In the genomic region with DNA sequence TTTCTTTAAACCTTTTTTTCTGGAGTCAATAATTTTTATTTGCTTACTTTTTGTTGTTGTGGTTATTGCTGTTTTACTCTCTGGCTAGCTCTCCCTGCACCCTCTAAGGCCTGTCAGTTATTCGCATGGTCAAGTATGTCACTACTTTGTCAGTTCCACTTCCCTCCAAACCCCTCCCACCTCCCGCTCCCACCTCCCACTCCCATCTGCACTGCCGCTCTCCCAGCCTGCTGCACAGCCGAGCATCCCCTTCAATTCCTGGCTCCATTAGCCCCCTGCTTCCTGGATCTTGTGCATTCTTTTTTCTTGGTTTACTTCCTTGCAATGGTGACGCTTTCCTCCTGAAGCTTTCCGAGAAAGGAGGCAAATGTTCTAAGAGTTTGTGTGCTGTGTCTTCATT, we compare ENCODE assay signal across 18 cellular contexts.
"Had no signal": no experiment of that assay in that cellular context is flagged by ENCODE, and none has a peak within 500 bp of the region (broad histone marks: within the 10 kb centered on the region; RNA-seq: fewer than 3 reads in every experiment).

No MANE protein-coding gene starts in this region.

- ATAC-seq: heart left ventricle; left lobe of liver; naive thymus-derived CD4-positive, alpha-beta T cell; psoas muscle; right lobe of liver; stimulated activated effector memory CD8-positive, alpha-beta T cell treated with anti-CD3 and anti-CD28 coated beads, Interleukin-12 subunit alpha, Interleukin-12 subunit beta, amount 100 ng/mL, for 72 hours; upper lobe of right lung had no signal

- DNase-seq: dermis blood vessel endothelial cell; foreskin melanocyte; heart left ventricle; hippocampal formation; islet precursor cell; mammary epithelial cell; nephron progenitor cell; retina; stimulated activated CD4-positive, alpha-beta T cell treated with anti-CD3 and anti-CD28 coated beads, Interleukin-4, amount 100 ng/mL, for 1 hour; stimulated activated CD8-positive, alpha-beta memory T cell treated with anti-CD3 and anti-CD28 coated beads, Interleukin-4, amount 100 ng/mL, for 48 hours; testis; upper lobe of right lung had no signal

- H3K36me3 Mint-ChIP-seq: naive thymus-derived CD4-positive, alpha-beta T cell; stimulated activated effector memory CD8-positive, alpha-beta T cell treated with anti-CD3 and anti-CD28 coated beads, Interleukin-12 subunit alpha, Interleukin-12 subunit beta, amount 100 ng/mL, for 72 hours had no signal

- H3K4me1 Mint-ChIP-seq: naive thymus-derived CD4-positive, alpha-beta T cell; stimulated activated effector memory CD8-positive, alpha-beta T cell treated with anti-CD3 and anti-CD28 coated beads, Interleukin-12 subunit alpha, Interleukin-12 subunit beta, amount 100 ng/mL, for 72 hours had no signal

- H3K4me3 Mint-ChIP-seq: naive thymus-derived CD4-positive, alpha-beta T cell; nephron progenitor cell; stimulated activated effector memory CD8-positive, alpha-beta T cell treated with anti-CD3 and anti-CD28 coated beads, Interleukin-12 subunit alpha, Interleukin-12 subunit beta, amount 100 ng/mL, for 72 hours; stimulated activated naive CD8-positive, alpha-beta T cell treated with anti-CD3 and anti-CD28 coated beads, Interleukin-15, Interleukin-2, amounts not matched to agents 100 ng/mL and 50 ng/mL, for 24 hours had no signal

- H3K27ac Mint-ChIP-seq: naive thymus-derived CD4-positive, alpha-beta T cell; nephron progenitor cell; stimulated activated effector memory CD8-positive, alpha-beta T cell treated with anti-CD3 and anti-CD28 coated beads, Interleukin-12 subunit alpha, Interleukin-12 subunit beta, amount 100 ng/mL, for 72 hours; stimulated activated naive CD8-positive, alpha-beta T cell treated with anti-CD3 and anti-CD28 coated beads, Interleukin-15, Interleukin-2, amounts not matched to agents 100 ng/mL and 50 ng/mL, for 24 hours had no signal

- H3K9me3 Mint-ChIP-seq: stimulated activated effector memory CD8-positive, alpha-beta T cell treated with anti-CD3 and anti-CD28 coated beads, Interleukin-12 subunit alpha, Interleukin-12 subunit beta, amount 100 ng/mL, for 72 hours; stimulated activated naive CD8-positive, alpha-beta T cell treated with anti-CD3 and anti-CD28 coated beads, Interleukin-15, Interleukin-2, amounts not matched to agents 100 ng/mL and 50 ng/mL, for 24 hours had no signal
